8 cellular contexts compared by ENCODE assay signal in the genomic region with DNA sequence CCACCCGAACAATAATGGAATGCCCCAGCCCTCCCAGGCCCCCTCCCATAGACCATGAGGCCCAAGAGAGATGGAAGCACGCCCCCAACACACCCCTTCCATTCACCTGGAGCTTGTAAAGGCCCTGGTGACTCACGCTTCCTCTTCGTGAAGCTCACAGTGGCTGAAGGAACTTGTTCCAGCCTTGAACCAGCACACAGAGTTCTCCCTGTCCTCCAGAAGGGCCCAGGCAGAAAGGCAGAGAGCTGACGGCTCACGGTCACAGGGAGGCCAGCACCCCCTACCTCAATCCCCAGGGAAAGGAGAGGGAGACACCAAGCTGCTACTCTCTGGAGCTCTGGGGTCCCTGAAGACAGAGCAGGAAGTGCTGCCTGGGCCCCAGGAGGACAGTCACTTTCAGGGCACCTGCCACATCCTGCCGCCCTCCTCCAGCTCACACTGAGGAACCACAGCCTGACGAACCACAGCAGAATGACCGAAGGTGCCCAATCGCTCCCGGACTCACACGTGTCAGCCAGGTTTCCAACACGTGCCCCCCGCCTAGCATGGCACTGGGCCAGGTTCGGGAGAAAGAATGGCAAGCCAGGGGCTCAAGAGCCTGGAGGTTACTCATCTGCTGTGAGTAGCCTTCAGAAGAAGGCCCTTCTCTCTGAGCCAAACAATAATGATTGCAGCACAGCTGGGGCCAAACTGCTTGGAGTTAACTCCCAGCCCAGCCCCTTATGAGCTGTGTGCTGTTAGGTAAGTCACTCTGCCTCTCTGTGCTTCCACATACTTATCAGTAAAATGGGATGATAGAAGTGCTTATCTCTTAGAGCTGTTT. TPM values are rescaled to one million over a fixed set of nuclear protein-coding genes. Genes with fewer than 3 reads are reported as not detected.
DNase-seq lines count a peak whose midpoint lies in the region; ATAC-seq and TF ChIP-seq lines count a peak whose summit lies in the region.

No MANE protein-coding gene starts in this region.

- H3K4me3 ChIP-seq in osteoblast (ENCODE audit: insufficient read depth, low read length) = no peak overlapping the region

- no peaks in the 10 kb centered on the region for H3K9me3 ChIP-seq in osteoblast (ENCODE audit: low read depth, low read length)

- H2AFZ ChIP-seq in osteoblast (ENCODE audit: low read length) = no peak overlapping the region

- ATAC-seq in GM19463 (IDR thresholded peaks at IDR 0.05; ENCODE audit: unreplicated experiment) (peak; percentile 77), HG03520 (IDR thresholded peaks at IDR 0.05; ENCODE audit: unreplicated experiment) (peak; percentile 79)
- peak; percentile 54 for ATAC-seq in effector memory CD8-positive, alpha-beta T cell (replicated peaks)

- H3K36me3 Mint-ChIP-seq in T-helper 2 cell treated with Interferon-gamma antibody and Interleukin-4, amounts not matched to agents 5 μg/mL and 100 μg/mL, for 36 hours (ENCODE audit: low read depth) = no peaks in the 10 kb centered on the region
- peaks cover 18% of the 10 kb centered on the region for H3K36me3 Mint-ChIP-seq in effector memory CD8-positive, alpha-beta T cell (ENCODE audit: insufficient read depth)

- no peaks in the 10 kb centered on the region for H3K36me3 ChIP-seq in osteoblast (ENCODE audit: insufficient read depth, low read length)

- no peak for TF ChIP-seq CTCF in osteoblast (IDR thresholded peaks at IDR 0.05; ENCODE audit: extremely low read depth, low read depth, low read length)

- H3K27ac ChIP-seq in osteoblast (ENCODE audit: low read depth, low read length) = peak overlapping the region; percentile 42

- peak overlapping the region; percentile 82 for H3K27ac Mint-ChIP-seq in T-helper 2 cell treated with Interferon-gamma antibody and Interleukin-4, amounts not matched to agents 5 μg/mL and 100 μg/mL, for 36 hours
- peak overlapping the region; percentile 94 to 97 for H3K27ac Mint-ChIP-seq in effector memory CD8-positive, alpha-beta T cell

- no peaks in the 10 kb centered on the region for H3K27me3 Mint-ChIP-seq in T-helper 2 cell treated with Interferon-gamma antibody and Interleukin-4, amounts not matched to agents 5 μg/mL and 100 μg/mL, for 36 hours (ENCODE audit: low read depth)
- H3K27me3 Mint-ChIP-seq in effector memory CD8-positive, alpha-beta T cell = no peaks in the 10 kb centered on the region

- H4K20me1 ChIP-seq in osteoblast (ENCODE audit: insufficient read depth, low read length) = peaks cover 64% of the 10 kb centered on the region

- peak overlapping the region; percentile 26 for H3K4me3 Mint-ChIP-seq in T-helper 2 cell treated with Interferon-gamma antibody and Interleukin-4, amounts not matched to agents 5 μg/mL and 100 μg/mL, for 36 hours
- peak overlapping the region; percentile 71 to 74 for H3K4me3 Mint-ChIP-seq in effector memory CD8-positive, alpha-beta T cell

- H3K9me3 Mint-ChIP-seq in T-helper 2 cell treated with Interferon-gamma antibody and Interleukin-4, amounts not matched to agents 5 μg/mL and 100 μg/mL, for 36 hours = no peaks in the 10 kb centered on the region
- H3K9me3 Mint-ChIP-seq in effector memory CD8-positive, alpha-beta T cell = no peaks in the 10 kb centered on the region

- no peak overlapping the region for H3K4me2 ChIP-seq in osteoblast (ENCODE audit: insufficient read depth, low read length)

- H3K4me1 Mint-ChIP-seq in T-helper 2 cell treated with Interferon-gamma antibody and Interleukin-4, amounts not matched to agents 5 μg/mL and 100 μg/mL, for 36 hours (ENCODE audit: low read depth) = peaks cover 25% of the 10 kb centered on the region
- H3K4me1 Mint-ChIP-seq in effector memory CD8-positive, alpha-beta T cell (ENCODE audit: low read depth in 2 of 2) = peaks cover 40 to 53% of the 10 kb centered on the region in 2 donors

- peaks cover 62% of the 10 kb centered on the region for H3K79me2 ChIP-seq in osteoblast (ENCODE audit: insufficient read depth, low read length)

- in situ Hi-C loops in G401 (cut with HindIII; ENCODE audit: low sequenced_read_pairs) = no loop called here

- no peaks in the 10 kb centered on the region for H3K27me3 ChIP-seq in osteoblast (ENCODE audit: insufficient read depth, low read length)

- peaks cover 27% of the 10 kb centered on the region for H3K4me1 ChIP-seq in osteoblast (ENCODE audit: insufficient read depth, low read length)

- DNase-seq in Daoy (ENCODE audit: low read depth) (peak; percentile 88), osteoblast (ENCODE audit: insufficient read length, low spot score, missing footprints) (peak; percentile 83), NCI-H1048 (lab: John Stamatoyannopoulos, UW) (no peak), G401 (ENCODE audit: low spot score) (no peak)
- DNase-seq in T-helper 2 cell treated with Interferon-gamma antibody and Interleukin-4, amounts not matched to agents 5 μg/mL and 100 μg/mL, for 36 hours (ENCODE audit: low spot score) = peak; percentile 53
- DNase-seq in effector memory CD8-positive, alpha-beta T cell = peak; percentile 41 to 58 (median 51)

RNA-seq across cellular contexts. Expression of gene DLG5, which starts 52.8 kb away (rescaled TPM):
- 8.6 and 25.2 TPM in 2 replicates for total RNA-seq in Daoy (2014; rRNA removed; shearing (Covaris generic))
- total RNA-seq in osteoblast = 51.4 and 51.6 TPM in 2 replicates
- total RNA-seq in G401 (2014; rRNA removed; shearing (Covaris generic)) = 34.5 and 48.7 TPM in 2 replicates

Comparison
In these comparisons a context has a peak if more than half of its experiments do, and no peak if none do; other contexts are left out.
1. DNase-seq: peak in Daoy (single experiment), T-helper 2 cell treated with Interferon-gamma antibody and Interleukin-4, amounts not matched to agents 5 μg/mL and 100 μg/mL, for 36 hours (single experiment), effector memory CD8-positive, alpha-beta T cell (3 of 3) and osteoblast (single experiment); none in NCI-H1048 (single experiment) and G401 (single experiment).
2. Peak in every context shown above with its lines, with median percentiles within 50 percentile points of each other: ATAC-seq.